ENCODE assay signal across 11 cellular contexts in genomic region chr5:172920447-172920849, GRCh38. TPM values are rescaled to one million over a fixed set of nuclear protein-coding genes. Genes with fewer than 3 reads are reported as not detected.
DNase-seq lines count a peak whose midpoint lies in the region; ATAC-seq, FAIRE-seq and TF ChIP-seq lines count a peak whose summit lies in the region.
"Had no signal": no experiment of that assay in that cellular context is flagged by ENCODE, and none has a peak within 500 bp of the region (broad histone marks: within the 10 kb centered on the region; RNA-seq: fewer than 3 reads in every experiment).

No MANE protein-coding gene starts in this region.

- peaks cover 51% of the 10 kb centered on the region for H3K36me3 Mint-ChIP-seq in HFFc6 (ENCODE audit: low read depth)
- H3K36me3 Mint-ChIP-seq in astrocyte (ENCODE audit: low read depth, unreplicated experiment) = peaks cover 23% of the 10 kb centered on the region
- H3K36me3 Mint-ChIP-seq in activated CD4-positive, alpha-beta T cell treated with anti-CD3 and anti-CD28 coated beads, Interleukin-2, amount 10 ng/mL, durations not matched to agents 7 days and 5 days (ENCODE audit: low read depth) = no peaks in the 10 kb centered on the region

- no peak overlapping the region for H3K4me3 ChIP-seq in astrocyte (ENCODE audit: insufficient read depth, low read depth, low read length)
- H3K4me3 ChIP-seq in suprapubic skin = no peak overlapping the region
- H3K4me3 ChIP-seq: upper lobe of right lung had no signal

- no peak for FAIRE-seq in astrocyte (lab: Jason Lieb, UNC)

- H3K9ac ChIP-seq in astrocyte (ENCODE audit: low read length) = peak overlapping the region; percentile 88

- H3K9me3 Mint-ChIP-seq in HFFc6 (no peaks in the 10 kb centered on the region), astrocyte (ENCODE audit: unreplicated experiment) (no peaks in the 10 kb centered on the region)
- H3K9me3 Mint-ChIP-seq in activated CD4-positive, alpha-beta T cell treated with anti-CD3 and anti-CD28 coated beads, Interleukin-2, amount 10 ng/mL, durations not matched to agents 7 days and 5 days = no peaks in the 10 kb centered on the region

- TF ChIP-seq POLR2A in suprapubic skin (IDR thresholded peaks at IDR 0.05) = no peak

- no peaks in the 10 kb centered on the region for H3K9me3 ChIP-seq in astrocyte (ENCODE audit: insufficient read depth, low read depth, low read length)
- H3K9me3 ChIP-seq in suprapubic skin = no peaks in the 10 kb centered on the region
- H3K9me3 ChIP-seq: upper lobe of right lung had no signal

- POLR2A ChIA-PET in GM10248 (lab: Yijun Ruan, JAX) = no interaction called here
- POLR2A ChIA-PET in activated CD4-positive, alpha-beta T cell treated with anti-CD3 and anti-CD28 coated beads, Interleukin-2, amount 10 ng/mL, durations not matched to agents 7 days and 5 days (lab: Charles Lee) = no interaction called here

- peak overlapping the region; percentile 98 for H3K27ac Mint-ChIP-seq in HFFc6
- peak overlapping the region; percentile 86 for H3K27ac Mint-ChIP-seq in astrocyte (ENCODE audit: unreplicated experiment)
- no peak overlapping the region for H3K27ac Mint-ChIP-seq in activated CD4-positive, alpha-beta T cell treated with anti-CD3 and anti-CD28 coated beads, Interleukin-2, amount 10 ng/mL, durations not matched to agents 7 days and 5 days

- WGBS in suprapubic skin = 92% methylated on average over 12 of the region's 13 CpGs

- H3K4me3 Mint-ChIP-seq in HFFc6 = peak overlapping the region; percentile 54
- no peak overlapping the region for H3K4me3 Mint-ChIP-seq in astrocyte (ENCODE audit: unreplicated experiment)
- no peak overlapping the region for H3K4me3 Mint-ChIP-seq in activated CD4-positive, alpha-beta T cell treated with anti-CD3 and anti-CD28 coated beads, Interleukin-2, amount 10 ng/mL, durations not matched to agents 7 days and 5 days

- H2AFZ ChIP-seq in astrocyte (ENCODE audit: low read depth, low read length) = no peak overlapping the region

- H3K27me3 Mint-ChIP-seq in HFFc6 (ENCODE audit: insufficient read depth) (peaks cover 10% of the 10 kb centered on the region), astrocyte (ENCODE audit: low read depth, unreplicated experiment) (peaks cover 1% of the 10 kb centered on the region)
- no peaks in the 10 kb centered on the region for H3K27me3 Mint-ChIP-seq in activated CD4-positive, alpha-beta T cell treated with anti-CD3 and anti-CD28 coated beads, Interleukin-2, amount 10 ng/mL, durations not matched to agents 7 days and 5 days

- H4K20me1 ChIP-seq in astrocyte (ENCODE audit: insufficient read depth, low read length) = no peaks in the 10 kb centered on the region

- H3K36me3 ChIP-seq in astrocyte (ENCODE audit: insufficient read depth, low read length) = peaks cover 15% of the 10 kb centered on the region
- peaks cover 58% of the 10 kb centered on the region for H3K36me3 ChIP-seq in suprapubic skin

- TF ChIP-seq EP300 in suprapubic skin (IDR thresholded peaks at IDR 0.05) = peak; percentile 95

- H3K4me1 ChIP-seq in astrocyte (ENCODE audit: insufficient read depth, low read length) = peaks cover 19% of the 10 kb centered on the region
- no peaks in the 10 kb centered on the region for H3K4me1 ChIP-seq in suprapubic skin

- H3K27me3 ChIP-seq in astrocyte (ENCODE audit: insufficient read depth, low read length) (no peaks in the 10 kb centered on the region), suprapubic skin (no peaks in the 10 kb centered on the region)
- H3K27me3 ChIP-seq: upper lobe of right lung had no signal

- H3K79me2 ChIP-seq in astrocyte (ENCODE audit: insufficient read depth, low read length) = no peaks in the 10 kb centered on the region

- DNase-seq in HFFc6 (peak; percentile 92), astrocyte (ENCODE audit: low read depth) (peak; percentile 100), iPS-NIHi7 (ENCODE audit: extremely low spot score) (peak; percentile 35), suprapubic skin (ENCODE audit: low spot score in 2 of 2) (no peak), GM10248 (ENCODE audit: extremely low spot score) (no peak)
- no peak for DNase-seq in central memory CD4-positive, alpha-beta T cell
- no peak for DNase-seq in activated CD4-positive, alpha-beta T cell treated with anti-CD3 and anti-CD28 coated beads, Interleukin-2, amount 10 ng/mL, durations not matched to agents 7 days and 5 days
- DNase-seq: effector CD8-positive, alpha-beta T cell; NCI-H2081; upper lobe of right lung had no signal

- H3K4me2 ChIP-seq in astrocyte (ENCODE audit: low read length) = peak overlapping the region; percentile 58

- CTCF ChIA-PET in GM10248 (lab: Yijun Ruan, JAX) = interaction anchor here (0.9 to 4.4 kb wide), 5 partner anchors 8 to 209 kb away, joined by 3 to 28 read pairs (median 4); no protein-coding TSS in a partner anchor
- CTCF ChIA-PET in activated CD4-positive, alpha-beta T cell treated with anti-CD3 and anti-CD28 coated beads, Interleukin-2, amount 10 ng/mL, durations not matched to agents 7 days and 5 days (lab: Charles Lee) = no interaction called here

- H3K27ac ChIP-seq in astrocyte (ENCODE audit: low read depth, low read length) (peak overlapping the region; percentile 98), suprapubic skin (no peak overlapping the region)
- H3K27ac ChIP-seq: upper lobe of right lung had no signal

- H3K4me1 Mint-ChIP-seq in HFFc6 (ENCODE audit: low read depth) = peaks cover 37% of the 10 kb centered on the region
- peaks cover 13% of the 10 kb centered on the region for H3K4me1 Mint-ChIP-seq in astrocyte (ENCODE audit: low read depth, unreplicated experiment)
- peaks cover 9% of the 10 kb centered on the region for H3K4me1 Mint-ChIP-seq in activated CD4-positive, alpha-beta T cell treated with anti-CD3 and anti-CD28 coated beads, Interleukin-2, amount 10 ng/mL, durations not matched to agents 7 days and 5 days

- ATAC-seq in GM21786 (IDR thresholded peaks at IDR 0.05; ENCODE audit: unreplicated experiment) = no peak
- ATAC-seq: upper lobe of right lung had no signal

- no peak for TF ChIP-seq CTCF in HFFc6 (IDR thresholded peaks at IDR 0.05)
- TF ChIP-seq CTCF in astrocyte (IDR thresholded peaks at IDR 0.05; ENCODE audit: insufficient read depth, low read depth, low read length) = no peak
- TF ChIP-seq CTCF in suprapubic skin (IDR thresholded peaks at IDR 0.05) = no peak
- TF ChIP-seq CTCF in GM10248 (IDR thresholded peaks at IDR 0.05; ENCODE audit: control extremely low read depth, extremely low read depth, low read depth, missing control alignments) = no peak

RNA-seq across cellular contexts. Expression of gene RPL26L1, which starts 38.8 kb away (rescaled TPM):
- total RNA-seq in HFFc6 (2021; fragmentation: NEBNext Ultra II Directional; extraction: Animal tissue kit (Norgen Biotek cat#: 25700)) = 100 to 1,000 TPM in 5 of 6 experiments, 10 to 100 TPM in 1; 88.9 to 122 (median 113) TPM
- total RNA-seq in astrocyte (50.6 and 54.3 TPM in 2 replicates), suprapubic skin (10 to 100 TPM; 14.2 to 30.7 (median 21.9) TPM)
- total RNA-seq in activated CD4-positive, alpha-beta T cell treated with anti-CD3 and anti-CD28 coated beads, Interleukin-2, amount 10 ng/mL, durations not matched to agents 7 days and 5 days = 10 to 100 TPM; 39.9 to 44.3 TPM

Comparison
In these comparisons a context has a peak if more than half of its experiments do, and no peak if none do; other contexts are left out.
1. DNase-seq: peak in HFFc6 (single experiment), astrocyte (single experiment) and iPS-NIHi7 (single experiment); none in suprapubic skin (0 of 2), central memory CD4-positive, alpha-beta T cell (single experiment), GM10248 (single experiment) and activated CD4-positive, alpha-beta T cell treated with anti-CD3 and anti-CD28 coated beads, Interleukin-2, amount 10 ng/mL, durations not matched to agents 7 days and 5 days (single experiment).